ENCODE assay signal across 15 cellular contexts in genomic region chr1:7085521-7085920, GRCh38.
DNase-seq lines count a peak whose midpoint lies in the region; TF ChIP-seq lines count a peak whose summit lies in the region.
"Had no signal": no experiment of that assay in that cellular context is flagged by ENCODE, and none has a peak within 500 bp of the region (broad histone marks: within the 10 kb centered on the region; RNA-seq: fewer than 3 reads in every experiment).

No MANE protein-coding gene starts in this region.

- no peaks in the 10 kb centered on the region for H3K79me2 ChIP-seq in parathyroid adenoma
- H3K79me2 ChIP-seq in mammary epithelial cell (ENCODE audit: insufficient read depth, low read length) = no peaks in the 10 kb centered on the region
- no peaks in the 10 kb centered on the region for H3K79me2 ChIP-seq in GM23248 (ENCODE audit: insufficient read depth)

- CTCF ChIA-PET in mammary epithelial cell (lab: Charles Lee; ENCODE audit: low non-redundant PET) = no interaction called here

- DNase-seq in DMS79 treated with DMSO at 0.1 percent for 48 hours (lab: John Stamatoyannopoulos, UW) (peak; percentile 26), DMS79 (lab: John Stamatoyannopoulos, UW) (no peak), NCI-H69 (lab: John Stamatoyannopoulos, UW) (peak; percentile 6), mammary epithelial cell (no peak), GM23248 (no peak)
- DNase-seq: C1 segment of cervical spinal cord; Calu3; CD4-positive, alpha-beta memory T cell; COR-L47; DMS153; GF-D8; H7; HCEC 1CT had no signal

- dilution Hi-C loops in mammary epithelial cell (cut with HindIII; ENCODE audit: low sequenced_read_pairs) = no loop called here

- H3K4me3 ChIP-seq in parathyroid adenoma (ENCODE audit: low read depth, low read length) (no peak overlapping the region), mammary epithelial cell (replicated peaks in 1 of 3; ENCODE audit: insufficient read depth in 1 of 3, low read depth in 2 of 3, low read length in 3 of 3) (no peak overlapping the region), GM23248 (no peak overlapping the region)

- no peak overlapping the region for H3K4me2 ChIP-seq in parathyroid adenoma (ENCODE audit: low read length)
- no peak overlapping the region for H3K4me2 ChIP-seq in mammary epithelial cell (ENCODE audit: insufficient read depth, low read depth, low read length)
- no peak overlapping the region for H3K4me2 ChIP-seq in GM23248 (ENCODE audit: unreplicated experiment)

- H3K27ac ChIP-seq in parathyroid adenoma = no peak overlapping the region
- H3K27ac ChIP-seq in mammary epithelial cell (ENCODE audit: insufficient read depth, low read depth, low read length) = no peak overlapping the region
- no peak overlapping the region for H3K27ac ChIP-seq in GM23248
- H3K27ac ChIP-seq: 22Rv1 had no signal

- BruUV-seq in mammary epithelial cell (replicated peaks; lab: Mats Ljungman, UMichigan) = no TSS peak

- H3K4me1 ChIP-seq in parathyroid adenoma (peaks cover 9% of the 10 kb centered on the region), mammary epithelial cell (ENCODE audit: insufficient read depth, low read length) (no peaks in the 10 kb centered on the region), GM23248 (ENCODE audit: insufficient read depth) (no peaks in the 10 kb centered on the region)

- H2AFZ ChIP-seq in parathyroid adenoma = peak overlapping the region; percentile 69
- no peak overlapping the region for H2AFZ ChIP-seq in mammary epithelial cell (ENCODE audit: low read depth, low read length)
- no peak overlapping the region for H2AFZ ChIP-seq in GM23248

- H3K9me3 ChIP-seq in parathyroid adenoma (ENCODE audit: control insufficient read depth, low read length) = no peaks in the 10 kb centered on the region
- H3K9me3 ChIP-seq in mammary epithelial cell (replicated peaks; ENCODE audit: insufficient read depth, low read length) = no peaks in the 10 kb centered on the region
- H3K9me3 ChIP-seq in GM23248 (ENCODE audit: low read depth) = no peaks in the 10 kb centered on the region

- TF ChIP-seq CTCF in parathyroid adenoma (IDR thresholded peaks at IDR 0.05) (no peak), mammary epithelial cell (conservative IDR thresholded peaks at IDR 0.05 in 1 of 2, IDR thresholded peaks at IDR 0.05 in 1 of 2; ENCODE audit: extremely low read depth in 1 of 2, insufficient read depth in 1 of 2, low read depth in 1 of 2, low read length in 2 of 2) (no peak)

- in situ Hi-C loops in mammary epithelial cell (cut with MboI; ENCODE audit: low sequenced_read_pairs in 2 of 2) (no loop called here), GM23248 (cut with MboI) (no loop called here)

- H4K20me1 ChIP-seq in mammary epithelial cell (ENCODE audit: insufficient read depth, low read length) = no peaks in the 10 kb centered on the region
- no peaks in the 10 kb centered on the region for H4K20me1 ChIP-seq in GM23248 (ENCODE audit: insufficient read depth)

- H3K9ac ChIP-seq in parathyroid adenoma (no peak overlapping the region), mammary epithelial cell (ENCODE audit: insufficient read depth, low read length) (no peak overlapping the region), GM23248 (no peak overlapping the region)

- no peaks in the 10 kb centered on the region for H3K27me3 ChIP-seq in parathyroid adenoma (ENCODE audit: control insufficient read depth, insufficient read depth, low read length)
- no peaks in the 10 kb centered on the region for H3K27me3 ChIP-seq in mammary epithelial cell (ENCODE audit: insufficient read depth, low read length)
- no peaks in the 10 kb centered on the region for H3K27me3 ChIP-seq in GM23248 (replicated peaks; ENCODE audit: insufficient read depth)

- no peaks in the 10 kb centered on the region for H3K9me2 ChIP-seq in GM23248 (ENCODE audit: insufficient read depth)

- H3F3A ChIP-seq in GM23248 (ENCODE audit: insufficient read depth) = no peaks in the 10 kb centered on the region

- H3K36me3 ChIP-seq in parathyroid adenoma (ENCODE audit: control insufficient read depth, insufficient read depth, low read length) (no peaks in the 10 kb centered on the region), mammary epithelial cell (ENCODE audit: insufficient read depth, low read length) (no peaks in the 10 kb centered on the region), GM23248 (ENCODE audit: low read depth) (no peaks in the 10 kb centered on the region)

- intact Hi-C loops in mammary epithelial cell (cut with micrococcal nuclease) = no loop called here

- WGBS in mammary epithelial cell (ENCODE audit: low coverage, missing lambda C conversion rate) = 12% methylated on average over 6 of the region's 6 CpGs
- 27 to 37% methylated on average over 6 of the region's 6 CpGs for WGBS in GM23248 (ENCODE audit: low coverage in 1 of 2, low lambda C conversion rate in 2 of 2, missing lambda C conversion rate in 2 of 2), 2 experiments

Comparison
In these comparisons a context has a peak if more than half of its experiments do, and no peak if none do; other contexts are left out.
1. DNase-seq: peak in DMS79 treated with DMSO at 0.1 percent for 48 hours (single experiment) and NCI-H69 (single experiment); none in DMS79 (single experiment), mammary epithelial cell (single experiment) and GM23248 (single experiment).